In the genomic region with DNA sequence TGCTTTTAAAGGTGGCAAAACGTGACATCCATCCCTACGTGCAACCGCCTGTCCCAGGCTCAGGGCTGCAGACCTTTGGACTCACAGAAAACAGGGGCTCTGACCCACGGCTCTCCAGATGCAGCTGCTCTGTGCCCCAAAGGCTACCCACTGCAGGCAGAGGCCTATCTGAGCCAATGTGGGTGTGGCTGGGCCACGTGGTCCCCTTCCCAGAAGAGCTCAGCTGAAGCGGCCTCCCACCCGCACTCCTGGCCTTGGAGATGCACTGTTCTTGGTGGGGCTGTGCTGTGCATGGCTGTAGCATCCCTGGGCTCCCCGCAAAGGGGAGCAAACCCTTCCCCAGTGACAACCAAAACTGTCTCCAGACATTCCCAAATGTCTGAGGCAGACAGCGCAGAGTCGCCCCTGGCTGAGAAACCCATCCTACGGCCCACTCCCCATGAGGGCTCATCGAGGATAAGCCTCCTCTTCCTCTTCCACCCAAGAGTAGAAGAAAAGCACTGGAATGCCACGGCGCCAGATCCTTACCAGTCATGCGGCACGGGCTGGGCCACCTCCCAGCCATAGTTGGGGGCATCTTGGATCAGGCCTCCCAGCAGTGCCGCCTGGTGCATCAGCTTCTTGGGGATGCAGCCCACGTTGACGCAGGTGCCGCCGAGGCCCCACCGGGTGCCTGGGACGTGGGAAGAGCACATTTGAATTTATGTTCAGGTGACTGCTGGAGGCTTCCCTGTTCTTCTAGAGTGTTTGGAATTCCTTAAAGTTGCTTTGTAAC, we compare ENCODE assay signal across 1 cellular context.
TF ChIP-seq lines count a peak whose summit lies in the region.

No MANE protein-coding gene starts in this region.

TF ChIP-seq in K562, 482 proteins besides CTCF, POLR2A, EP300 and RAD21 (continued from another document and continues in another):
- TF ChIP-seq, protein P1, sequence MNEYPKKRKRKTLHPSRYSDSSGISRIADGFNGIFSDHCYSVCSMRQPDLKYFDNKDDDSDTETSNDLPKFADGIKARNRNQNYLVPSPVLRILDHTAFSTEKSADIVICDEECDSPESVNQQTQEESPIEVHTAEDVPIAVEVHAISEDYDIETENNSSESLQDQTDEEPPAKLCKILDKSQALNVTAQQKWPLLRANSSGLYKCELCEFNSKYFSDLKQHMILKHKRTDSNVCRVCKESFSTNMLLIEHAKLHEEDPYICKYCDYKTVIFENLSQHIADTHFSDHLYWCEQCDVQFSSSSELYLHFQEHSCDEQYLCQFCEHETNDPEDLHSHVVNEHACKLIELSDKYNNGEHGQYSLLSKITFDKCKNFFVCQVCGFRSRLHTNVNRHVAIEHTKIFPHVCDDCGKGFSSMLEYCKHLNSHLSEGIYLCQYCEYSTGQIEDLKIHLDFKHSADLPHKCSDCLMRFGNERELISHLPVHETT (CRISPR knock-in tag; conservative IDR thresholded peaks at IDR 0.05 in 1 of 2, IDR thresholded peaks at IDR 0.05 in 1 of 2) = 0 out of 4 replicates have a peak, but pooled peaks of 1 of the 2 experiments have one; percentile 58
- TF ChIP-seq NR2C1 (IDR thresholded peaks at IDR 0.05) (no peak), NR2C1 (tag; IDR thresholded peaks at IDR 0.05) (no peak), ZNF263 (CRISPR knock-in tag; IDR thresholded peaks at IDR 0.05; ENCODE audit: borderline replicate concordance) (no peak), HNRNPK (IDR thresholded peaks at IDR 0.05; ENCODE audit: low read depth, low read length, poor library complexity, severe bottlenecking) (no peak), NFYB (IDR thresholded peaks at IDR 0.05; ENCODE audit: extremely low read depth, insufficient read length) (no peak), PTTG1 (tag; IDR thresholded peaks at IDR 0.05; ENCODE audit: low read depth) (no peak), SP2 (IDR thresholded peaks at IDR 0.05; ENCODE audit: extremely low read depth, low read depth, low read length, poor library complexity, severe bottlenecking) (no peak), KLF16 (IDR thresholded peaks at IDR 0.05) (no peak), ZNF12 (CRISPR knock-in tag; IDR thresholded peaks at IDR 0.05) (no peak), TEAD2 (tag; IDR thresholded peaks at IDR 0.05) (no peak), POU5F1 (IDR thresholded peaks at IDR 0.05; ENCODE audit: borderline replicate concordance, low read depth, low read length, partially characterized antibody) (no peak), POLR3G (IDR thresholded peaks at IDR 0.05; ENCODE audit: extremely low read depth, insufficient read length, insufficient replicate concordance) (no peak), NFIC (IDR thresholded peaks at IDR 0.05) (no peak), ZNF224 (CRISPR knock-in tag; IDR thresholded peaks at IDR 0.05) (no peak), RAD51 (IDR thresholded peaks at IDR 0.05; ENCODE audit: borderline replicate concordance, low read depth) (peak; percentile 75), NCOA2 (IDR thresholded peaks at IDR 0.05; ENCODE audit: partially characterized antibody in 2 of 2) (no peak), ZNF583 (CRISPR knock-in tag; IDR thresholded peaks at IDR 0.05) (no peak), SIN3A (IDR thresholded peaks at IDR 0.05; ENCODE audit: borderline replicate concordance in 2 of 2, control insufficient read depth in 1 of 2, low read depth in 2 of 2, low read length in 2 of 2) (peak; percentile 45 to 88; a peak in 1 of 4 replicates), PHF8 (IDR thresholded peaks at IDR 0.05; ENCODE audit: borderline replicate concordance, low read length) (0 out of 2 replicates have a peak, but pooled peaks have one; percentile 1), SAFB2 (IDR thresholded peaks at IDR 0.05; ENCODE audit: borderline replicate concordance, low read depth, low read length, severe bottlenecking) (no peak), ATF7 (IDR thresholded peaks at IDR 0.05) (no peak), OTX1 (CRISPR knock-in tag; IDR thresholded peaks at IDR 0.05) (no peak), MXI1 (IDR thresholded peaks at IDR 0.05; ENCODE audit: low read depth, low read length) (peak; percentile 82; the same call in 1 of the 2 replicates), SMAD3 (CRISPR knock-in tag; conservative IDR thresholded peaks at IDR 0.05) (no peak), RBM14 (IDR thresholded peaks at IDR 0.05; ENCODE audit: borderline replicate concordance, insufficient read depth, low read depth, low read length) (no peak), ESRRA (IDR thresholded peaks at IDR 0.05; ENCODE audit: borderline replicate concordance, low read depth) (no peak), TFAM (CRISPR knock-in tag; conservative IDR thresholded peaks at IDR 0.05) (no peak), FOXM1 (IDR thresholded peaks at IDR 0.05; ENCODE audit: low read depth) (no peak), FOXM1 (CRISPR knock-in tag; IDR thresholded peaks at IDR 0.05; ENCODE audit: low read depth) (no peak), NFXL1 (CRISPR knock-in tag; IDR thresholded peaks at IDR 0.05) (no peak), CREB1 (IDR thresholded peaks at IDR 0.05) (no peak), CREB1 (CRISPR knock-in tag; IDR thresholded peaks at IDR 0.05) (no peak), GTF2E2 (tag; IDR thresholded peaks at IDR 0.05) (no peak), ZFP30 (CRISPR knock-in tag; IDR thresholded peaks at IDR 0.05; ENCODE audit: borderline replicate concordance) (no peak)
- TF ChIP-seq, protein P2, sequence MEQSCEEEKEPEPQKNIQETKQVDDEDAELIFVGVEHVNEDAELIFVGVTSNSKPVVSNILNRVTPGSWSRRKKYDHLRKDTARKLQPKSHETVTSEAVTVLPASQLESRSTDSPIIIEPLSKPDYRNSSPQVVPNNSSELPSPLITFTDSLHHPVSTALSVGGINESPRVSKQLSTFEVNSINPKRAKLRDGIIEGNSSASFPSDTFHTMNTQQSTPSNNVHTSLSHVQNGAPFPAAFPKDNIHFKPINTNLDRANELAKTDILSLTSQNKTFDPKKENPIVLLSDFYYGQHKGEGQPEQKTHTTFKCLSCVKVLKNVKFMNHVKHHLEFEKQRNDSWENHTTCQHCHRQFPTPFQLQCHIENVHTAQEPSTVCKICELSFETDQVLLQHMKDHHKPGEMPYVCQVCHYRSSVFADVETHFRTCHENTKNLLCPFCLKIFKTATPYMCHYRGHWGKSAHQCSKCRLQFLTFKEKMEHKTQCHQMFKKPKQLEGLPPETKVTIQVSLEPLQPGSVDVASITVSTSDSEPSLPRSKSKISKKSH (CRISPR knock-in tag; IDR thresholded peaks at IDR 0.05) = no peak
- TF ChIP-seq, protein P3, sequence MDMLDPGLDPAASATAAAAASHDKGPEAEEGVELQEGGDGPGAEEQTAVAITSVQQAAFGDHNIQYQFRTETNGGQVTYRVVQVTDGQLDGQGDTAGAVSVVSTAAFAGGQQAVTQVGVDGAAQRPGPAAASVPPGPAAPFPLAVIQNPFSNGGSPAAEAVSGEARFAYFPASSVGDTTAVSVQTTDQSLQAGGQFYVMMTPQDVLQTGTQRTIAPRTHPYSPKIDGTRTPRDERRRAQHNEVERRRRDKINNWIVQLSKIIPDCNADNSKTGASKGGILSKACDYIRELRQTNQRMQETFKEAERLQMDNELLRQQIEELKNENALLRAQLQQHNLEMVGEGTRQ (CRISPR knock-in tag; IDR thresholded peaks at IDR 0.05) = peak; percentile 88
- TF ChIP-seq, protein P4, sequence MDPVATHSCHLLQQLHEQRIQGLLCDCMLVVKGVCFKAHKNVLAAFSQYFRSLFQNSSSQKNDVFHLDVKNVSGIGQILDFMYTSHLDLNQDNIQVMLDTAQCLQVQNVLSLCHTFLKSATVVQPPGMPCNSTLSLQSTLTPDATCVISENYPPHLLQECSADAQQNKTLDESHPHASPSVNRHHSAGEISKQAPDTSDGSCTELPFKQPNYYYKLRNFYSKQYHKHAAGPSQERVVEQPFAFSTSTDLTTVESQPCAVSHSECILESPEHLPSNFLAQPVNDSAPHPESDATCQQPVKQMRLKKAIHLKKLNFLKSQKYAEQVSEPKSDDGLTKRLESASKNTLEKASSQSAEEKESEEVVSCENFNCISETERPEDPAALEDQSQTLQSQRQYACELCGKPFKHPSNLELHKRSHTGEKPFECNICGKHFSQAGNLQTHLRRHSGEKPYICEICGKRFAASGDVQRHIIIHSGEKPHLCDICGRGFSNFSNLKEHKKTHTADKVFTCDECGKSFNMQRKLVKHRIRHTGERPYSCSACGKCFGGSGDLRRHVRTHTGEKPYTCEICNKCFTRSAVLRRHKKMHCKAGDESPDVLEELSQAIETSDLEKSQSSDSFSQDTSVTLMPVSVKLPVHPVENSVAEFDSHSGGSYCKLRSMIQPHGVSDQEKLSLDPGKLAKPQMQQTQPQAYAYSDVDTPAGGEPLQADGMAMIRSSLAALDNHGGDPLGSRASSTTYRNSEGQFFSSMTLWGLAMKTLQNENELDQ (CRISPR knock-in tag; IDR thresholded peaks at IDR 0.05; ENCODE audit: borderline replicate concordance) = no peak
- TF ChIP-seq, protein P5, sequence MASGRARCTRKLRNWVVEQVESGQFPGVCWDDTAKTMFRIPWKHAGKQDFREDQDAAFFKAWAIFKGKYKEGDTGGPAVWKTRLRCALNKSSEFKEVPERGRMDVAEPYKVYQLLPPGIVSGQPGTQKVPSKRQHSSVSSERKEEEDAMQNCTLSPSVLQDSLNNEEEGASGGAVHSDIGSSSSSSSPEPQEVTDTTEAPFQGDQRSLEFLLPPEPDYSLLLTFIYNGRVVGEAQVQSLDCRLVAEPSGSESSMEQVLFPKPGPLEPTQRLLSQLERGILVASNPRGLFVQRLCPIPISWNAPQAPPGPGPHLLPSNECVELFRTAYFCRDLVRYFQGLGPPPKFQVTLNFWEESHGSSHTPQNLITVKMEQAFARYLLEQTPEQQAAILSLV (tag; IDR thresholded peaks at IDR 0.05) = no peak
- TF ChIP-seq, protein P6, sequence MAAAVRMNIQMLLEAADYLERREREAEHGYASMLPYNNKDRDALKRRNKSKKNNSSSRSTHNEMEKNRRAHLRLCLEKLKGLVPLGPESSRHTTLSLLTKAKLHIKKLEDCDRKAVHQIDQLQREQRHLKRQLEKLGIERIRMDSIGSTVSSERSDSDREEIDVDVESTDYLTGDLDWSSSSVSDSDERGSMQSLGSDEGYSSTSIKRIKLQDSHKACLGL (CRISPR knock-in tag; IDR thresholded peaks at IDR 0.05; ENCODE audit: borderline replicate concordance, poor library complexity, severe bottlenecking) = peak; percentile 71
- TF ChIP-seq, protein P7, sequence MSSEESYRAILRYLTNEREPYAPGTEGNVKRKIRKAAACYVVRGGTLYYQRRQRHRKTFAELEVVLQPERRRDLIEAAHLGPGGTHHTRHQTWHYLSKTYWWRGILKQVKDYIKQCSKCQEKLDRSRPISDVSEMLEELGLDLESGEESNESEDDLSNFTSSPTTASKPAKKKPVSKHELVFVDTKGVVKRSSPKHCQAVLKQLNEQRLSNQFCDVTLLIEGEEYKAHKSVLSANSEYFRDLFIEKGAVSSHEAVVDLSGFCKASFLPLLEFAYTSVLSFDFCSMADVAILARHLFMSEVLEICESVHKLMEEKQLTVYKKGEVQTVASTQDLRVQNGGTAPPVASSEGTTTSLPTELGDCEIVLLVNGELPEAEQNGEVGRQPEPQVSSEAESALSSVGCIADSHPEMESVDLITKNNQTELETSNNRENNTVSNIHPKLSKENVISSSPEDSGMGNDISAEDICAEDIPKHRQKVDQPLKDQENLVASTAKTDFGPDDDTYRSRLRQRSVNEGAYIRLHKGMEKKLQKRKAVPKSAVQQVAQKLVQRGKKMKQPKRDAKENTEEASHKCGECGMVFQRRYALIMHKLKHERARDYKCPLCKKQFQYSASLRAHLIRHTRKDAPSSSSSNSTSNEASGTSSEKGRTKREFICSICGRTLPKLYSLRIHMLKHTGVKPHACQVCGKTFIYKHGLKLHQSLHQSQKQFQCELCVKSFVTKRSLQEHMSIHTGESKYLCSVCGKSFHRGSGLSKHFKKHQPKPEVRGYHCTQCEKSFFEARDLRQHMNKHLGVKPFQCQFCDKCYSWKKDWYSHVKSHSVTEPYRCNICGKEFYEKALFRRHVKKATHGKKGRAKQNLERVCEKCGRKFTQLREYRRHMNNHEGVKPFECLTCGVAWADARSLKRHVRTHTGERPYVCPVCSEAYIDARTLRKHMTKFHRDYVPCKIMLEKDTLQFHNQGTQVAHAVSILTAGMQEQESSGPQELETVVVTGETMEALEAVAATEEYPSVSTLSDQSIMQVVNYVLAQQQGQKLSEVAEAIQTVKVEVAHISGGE (CRISPR knock-in tag; IDR thresholded peaks at IDR 0.05) = no peak
- TF ChIP-seq, protein P8, sequence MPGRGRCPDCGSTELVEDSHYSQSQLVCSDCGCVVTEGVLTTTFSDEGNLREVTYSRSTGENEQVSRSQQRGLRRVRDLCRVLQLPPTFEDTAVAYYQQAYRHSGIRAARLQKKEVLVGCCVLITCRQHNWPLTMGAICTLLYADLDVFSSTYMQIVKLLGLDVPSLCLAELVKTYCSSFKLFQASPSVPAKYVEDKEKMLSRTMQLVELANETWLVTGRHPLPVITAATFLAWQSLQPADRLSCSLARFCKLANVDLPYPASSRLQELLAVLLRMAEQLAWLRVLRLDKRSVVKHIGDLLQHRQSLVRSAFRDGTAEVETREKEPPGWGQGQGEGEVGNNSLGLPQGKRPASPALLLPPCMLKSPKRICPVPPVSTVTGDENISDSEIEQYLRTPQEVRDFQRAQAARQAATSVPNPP (IDR thresholded peaks at IDR 0.05; ENCODE audit: borderline replicate concordance, insufficient read depth, insufficient read length) = no peak
- TF ChIP-seq, protein P9, sequence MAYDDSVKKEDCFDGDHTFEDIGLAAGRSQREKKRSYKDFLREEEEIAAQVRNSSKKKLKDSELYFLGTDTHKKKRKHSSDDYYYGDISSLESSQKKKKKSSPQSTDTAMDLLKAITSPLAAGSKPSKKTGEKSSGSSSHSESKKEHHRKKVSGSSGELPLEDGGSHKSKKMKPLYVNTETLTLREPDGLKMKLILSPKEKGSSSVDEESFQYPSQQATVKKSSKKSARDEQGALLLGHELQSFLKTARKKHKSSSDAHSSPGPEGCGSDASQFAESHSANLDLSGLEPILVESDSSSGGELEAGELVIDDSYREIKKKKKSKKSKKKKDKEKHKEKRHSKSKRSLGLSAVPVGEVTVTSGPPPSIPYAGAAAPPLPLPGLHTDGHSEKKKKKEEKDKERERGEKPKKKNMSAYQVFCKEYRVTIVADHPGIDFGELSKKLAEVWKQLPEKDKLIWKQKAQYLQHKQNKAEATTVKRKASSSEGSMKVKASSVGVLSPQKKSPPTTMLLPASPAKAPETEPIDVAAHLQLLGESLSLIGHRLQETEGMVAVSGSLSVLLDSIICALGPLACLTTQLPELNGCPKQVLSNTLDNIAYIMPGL (CRISPR knock-in tag; IDR thresholded peaks at IDR 0.05) = no peak
- TF ChIP-seq, protein P10, sequence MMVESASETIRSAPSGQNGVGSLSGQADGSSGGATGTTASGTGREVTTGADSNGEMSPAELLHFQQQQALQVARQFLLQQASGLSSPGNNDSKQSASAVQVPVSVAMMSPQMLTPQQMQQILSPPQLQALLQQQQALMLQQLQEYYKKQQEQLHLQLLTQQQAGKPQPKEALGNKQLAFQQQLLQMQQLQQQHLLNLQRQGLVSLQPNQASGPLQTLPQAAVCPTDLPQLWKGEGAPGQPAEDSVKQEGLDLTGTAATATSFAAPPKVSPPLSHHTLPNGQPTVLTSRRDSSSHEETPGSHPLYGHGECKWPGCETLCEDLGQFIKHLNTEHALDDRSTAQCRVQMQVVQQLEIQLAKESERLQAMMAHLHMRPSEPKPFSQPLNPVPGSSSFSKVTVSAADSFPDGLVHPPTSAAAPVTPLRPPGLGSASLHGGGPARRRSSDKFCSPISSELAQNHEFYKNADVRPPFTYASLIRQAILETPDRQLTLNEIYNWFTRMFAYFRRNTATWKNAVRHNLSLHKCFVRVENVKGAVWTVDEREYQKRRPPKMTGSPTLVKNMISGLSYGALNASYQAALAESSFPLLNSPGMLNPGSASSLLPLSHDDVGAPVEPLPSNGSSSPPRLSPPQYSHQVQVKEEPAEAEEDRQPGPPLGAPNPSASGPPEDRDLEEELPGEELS (CRISPR knock-in tag; IDR thresholded peaks at IDR 0.05; ENCODE audit: borderline replicate concordance) = no peak
